In the genomic region with DNA sequence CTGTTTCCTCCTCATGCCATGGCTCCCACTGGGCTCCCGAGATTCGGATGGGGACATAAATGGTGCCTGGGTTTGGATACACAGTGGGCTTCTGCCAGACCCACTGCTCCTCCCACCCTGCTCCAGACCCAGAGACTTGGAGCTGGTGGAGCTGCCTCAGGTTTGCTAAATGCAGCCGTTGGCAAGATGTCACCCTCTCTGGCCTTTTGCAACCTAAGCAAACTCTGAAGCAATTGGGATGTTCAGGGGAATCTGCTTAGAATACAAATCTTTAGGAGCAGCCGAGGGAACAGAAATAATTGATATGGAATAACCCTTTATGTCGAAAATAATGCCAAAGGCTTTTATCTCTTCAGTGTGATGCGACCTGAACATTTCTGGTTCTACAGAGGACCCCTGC, we compare ENCODE assay signal across 17 cellular contexts. TPM values are rescaled to one million over a fixed set of nuclear protein-coding genes. Genes with fewer than 3 reads are reported as not detected.
DNase-seq lines count a peak whose midpoint lies in the region; FAIRE-seq and TF ChIP-seq lines count a peak whose summit lies in the region.
"Had no signal": no experiment of that assay in that cellular context is flagged by ENCODE, and none has a peak within 500 bp of the region (broad histone marks: within the 10 kb centered on the region; RNA-seq: fewer than 3 reads in every experiment).

No MANE protein-coding gene starts in this region.

- peaks cover 61% of the 10 kb centered on the region for H3K4me1 ChIP-seq in GM23248 (ENCODE audit: insufficient read depth)
- H3K4me1 ChIP-seq in adipocyte (ENCODE audit: control insufficient read depth, insufficient read depth, low read length): peaks cover 64% of the 10 kb centered on the region
- H3K4me1 ChIP-seq in fibroblast of lung (ENCODE audit: control insufficient read depth, extremely low read depth, insufficient read depth, low read length): peaks cover 42% of the 10 kb centered on the region
- peaks cover 21 to 51% (median 43%) of the 10 kb centered on the region in 5 donors for H3K4me1 ChIP-seq in subcutaneous abdominal adipose tissue (ENCODE audit: control insufficient read depth in 5 of 5, insufficient read depth in 5 of 5, low read length in 5 of 5)

- H3K9me3 ChIP-seq in GM23248 (ENCODE audit: low read depth) (no peaks in the 10 kb centered on the region), adipocyte (ENCODE audit: control insufficient read depth, low read length) (no peaks in the 10 kb centered on the region), fibroblast of lung (ENCODE audit: control insufficient read depth, insufficient read depth, low read depth, low read length) (no peaks in the 10 kb centered on the region), subcutaneous abdominal adipose tissue (ENCODE audit: control insufficient read depth in 5 of 5, low read length in 5 of 5) (no peaks in the 10 kb centered on the region)

- no peak for FAIRE-seq in HTR-8/SVneo (lab: Jason Lieb, UNC)

- in situ Hi-C loops in GM23248 (cut with MboI): no loop called here

- H3K9me2 ChIP-seq in GM23248 (ENCODE audit: insufficient read depth): no peaks in the 10 kb centered on the region

- H4K20me1 ChIP-seq in GM23248 (ENCODE audit: insufficient read depth): no peaks in the 10 kb centered on the region
- no peaks in the 10 kb centered on the region for H4K20me1 ChIP-seq in fibroblast of lung (ENCODE audit: control insufficient read depth, extremely low read depth, insufficient read depth, low read length)

- TF ChIP-seq CTCF in fibroblast of lung (conservative IDR thresholded peaks at IDR 0.05 in 1 of 2, IDR thresholded peaks at IDR 0.05 in 1 of 2; ENCODE audit: low read depth in 1 of 2, low read length in 2 of 2): no peak

- H3F3A ChIP-seq in GM23248 (ENCODE audit: insufficient read depth): peaks cover 65% of the 10 kb centered on the region

- H3K4me3 ChIP-seq in GM23248 (no peak overlapping the region), adipocyte (ENCODE audit: low read length) (peak overlapping the region; percentile 5), fibroblast of lung (replicated peaks in 1 of 4; ENCODE audit: control extremely low read depth in 1 of 4, insufficient read depth in 1 of 4, low read depth in 3 of 4, low read length in 4 of 4) (no peak overlapping the region), subcutaneous abdominal adipose tissue (ENCODE audit: low read depth in 1 of 5, low read length in 5 of 5) (no peak overlapping the region)

- DNase-seq in GM23248: no peak
- no peak for DNase-seq in adipocyte (ENCODE audit: low read depth)
- no peak for DNase-seq in fibroblast of lung (ENCODE audit: low read depth in 2 of 2)
- no peak for DNase-seq in HTR-8/SVneo (ENCODE audit: insufficient read length, low spot score)
- no peak for DNase-seq in activated T-cell treated with anti-CD3 and anti-CD28 coated beads, Interleukin-2, amount 50 U/mL, for 1 hour
- DNase-seq in NK-92 (lab: John Stamatoyannopoulos, UW; ENCODE audit: unreplicated experiment): no peak
- DNase-seq: Caco-2; CD4-positive, CD25-positive, alpha-beta regulatory T cell; DMS53; GOT3; KG1; NCI-H1048; NCI-H1436 treated with DMSO at 0.1 percent for 48 hours; NCI-H2081; NCI-H524; SHP77 had no signal

- H3K79me2 ChIP-seq in GM23248 (ENCODE audit: insufficient read depth) (peaks cover 84% of the 10 kb centered on the region), fibroblast of lung (ENCODE audit: control insufficient read depth, insufficient read depth, low read length) (peaks cover 3% of the 10 kb centered on the region)

- no peak overlapping the region for H2AFZ ChIP-seq in GM23248
- H2AFZ ChIP-seq in fibroblast of lung (ENCODE audit: low read length): no peak overlapping the region

- H3K9ac ChIP-seq in GM23248: peak overlapping the region; percentile 23; the same call in 1 of the 2 replicates
- no peak overlapping the region for H3K9ac ChIP-seq in adipocyte (ENCODE audit: low read length)
- no peak overlapping the region for H3K9ac ChIP-seq in fibroblast of lung (ENCODE audit: insufficient read depth, low read length)
- H3K9ac ChIP-seq in subcutaneous abdominal adipose tissue (ENCODE audit: low read length in 5 of 5): no peak overlapping the region

- H3K4me2 ChIP-seq in GM23248 (ENCODE audit: unreplicated experiment) (no peak overlapping the region), fibroblast of lung (ENCODE audit: extremely low read depth, insufficient read depth, low read length) (no peak overlapping the region)

- H3K27ac ChIP-seq in GM23248: peak overlapping the region; percentile 97
- peak overlapping the region; percentile 90 for H3K27ac ChIP-seq in fibroblast of lung (ENCODE audit: insufficient read depth, low read length)
- H3K27ac ChIP-seq in subcutaneous abdominal adipose tissue (ENCODE audit: low read depth, low read length): peak overlapping the region; percentile 69

- H3K27me3 ChIP-seq in GM23248 (replicated peaks; ENCODE audit: insufficient read depth) (no peaks in the 10 kb centered on the region), adipocyte (replicated peaks; ENCODE audit: control insufficient read depth, insufficient read depth, low read length) (no peaks in the 10 kb centered on the region), fibroblast of lung (ENCODE audit: control insufficient read depth, insufficient read depth, low read length) (no peaks in the 10 kb centered on the region), subcutaneous abdominal adipose tissue (ENCODE audit: control insufficient read depth in 5 of 5, insufficient read depth in 4 of 5, low read length in 5 of 5) (no peaks in the 10 kb centered on the region)

- WGBS in GM23248 (ENCODE audit: low coverage in 1 of 2, low lambda C conversion rate in 2 of 2, missing lambda C conversion rate in 2 of 2), 2 experiments: 93 to 99% methylated on average over 6 of the region's 6 CpGs

- H3K36me3 ChIP-seq in GM23248 (ENCODE audit: low read depth) (peaks cover 4% of the 10 kb centered on the region; the same call in 1 of the 2 replicates), adipocyte (ENCODE audit: control insufficient read depth, insufficient read depth, low read length, severe bottlenecking) (peaks cover 34% of the 10 kb centered on the region), fibroblast of lung (ENCODE audit: control insufficient read depth, insufficient read depth, low read length) (no peaks in the 10 kb centered on the region), subcutaneous abdominal adipose tissue (ENCODE audit: control insufficient read depth in 5 of 5, insufficient read depth in 5 of 5, low read length in 5 of 5) (peaks cover 0 to 12% (median 7%) of the 10 kb centered on the region in 5 donors)

RNA-seq across cellular contexts. Expression of a gene that starts 33.4 kb away (rescaled TPM):
- total RNA-seq in GM23248 (2014; rRNA removed; shearing (Covaris generic)): 19.6 and 24.8 TPM in 2 replicates
- 7.0 and 7.3 TPM in 2 replicates for polyA plus RNA-seq in GM23248 (2016; fragmentation: Nextera tagmentation; extraction: Ambion mirVana)
- total RNA-seq in fibroblast of lung: 25.9 and 29.4 TPM in 2 replicates
- polyA plus RNA-seq in fibroblast of lung: 7.2 and 14.1 TPM in 2 replicates
- polyA plus RNA-seq in fibroblast of lung (2012): 5.2 and 10.7 TPM in 2 replicates
- 32.8 and 48.0 TPM in 2 replicates for polyA minus RNA-seq in fibroblast of lung (ENCODE audit: low replicate concordance)
- polyA plus RNA-seq: CD4-positive, CD25-positive, alpha-beta regulatory T cell had no signal
